In genomic region chr10:16950686-16951681, GRCh38 we compare ENCODE assay signal across 1 cellular context.
A peak's percentile ranks its signal among the peaks of the same experiment; 100 is the strongest.
TF ChIP-seq lines count a peak whose summit lies in the region.

No MANE protein-coding gene starts in this region.

TF ChIP-seq in HEK293, 187 proteins besides CTCF, POLR2A, EP300 and RAD21 (continued from another document and continues in another):
- TF ChIP-seq ZNF37A (tag by site-specific recombination; IDR thresholded peaks at IDR 0.05) (no peak), ZNF692 (tag by site-specific recombination; IDR thresholded peaks at IDR 0.05) (0 out of 2 replicates have a peak, but pooled peaks have one; percentile 17), ZEB2 (tag by site-specific recombination; IDR thresholded peaks at IDR 0.05) (0 out of 2 replicates have a peak, but pooled peaks have one; percentile 17), ZBTB49 (tag by site-specific recombination; IDR thresholded peaks at IDR 0.05; ENCODE audit: low read depth) (no peak), ZBTB20 (tag by site-specific recombination; IDR thresholded peaks at IDR 0.05) (peak; percentile 67), ZNF121 (tag by site-specific recombination; IDR thresholded peaks at IDR 0.05) (no peak), ZNF26 (tag by site-specific recombination; IDR thresholded peaks at IDR 0.05) (no peak), ZNF785 (tag by site-specific recombination; IDR thresholded peaks at IDR 0.05) (no peak), FEZF1 (tag by site-specific recombination; IDR thresholded peaks at IDR 0.05) (no peak), EGR2 (tag by site-specific recombination; IDR thresholded peaks at IDR 0.05; ENCODE audit: low read depth) (no peak), ZNF239 (tag by site-specific recombination; IDR thresholded peaks at IDR 0.05) (no peak), ZNF645 (tag by site-specific recombination; IDR thresholded peaks at IDR 0.05) (no peak), ZNF664 (tag by site-specific recombination; IDR thresholded peaks at IDR 0.05) (no peak), ZNF221 (tag by site-specific recombination; IDR thresholded peaks at IDR 0.05; ENCODE audit: borderline replicate concordance) (no peak), BCL11A (tag by site-specific recombination; IDR thresholded peaks at IDR 0.05; ENCODE audit: low read depth) (no peak), PRDM1 (tag by site-specific recombination; IDR thresholded peaks at IDR 0.05) (0 out of 2 replicates have a peak, but pooled peaks have one; percentile 44), ZNF112 (tag by site-specific recombination; IDR thresholded peaks at IDR 0.05) (no peak), ZNF214 (tag by site-specific recombination; IDR thresholded peaks at IDR 0.05; ENCODE audit: borderline replicate concordance) (no peak), OVOL3 (tag by site-specific recombination; IDR thresholded peaks at IDR 0.05) (no peak), ZNF473 (tag by site-specific recombination; IDR thresholded peaks at IDR 0.05) (no peak), PRDM2 (tag by site-specific recombination; IDR thresholded peaks at IDR 0.05; ENCODE audit: borderline replicate concordance) (no peak), ZBTB21 (tag by site-specific recombination; IDR thresholded peaks at IDR 0.05) (peak; percentile 62; the same call in 1 of the 2 replicates), ZBTB26 (tag by site-specific recombination; optimal IDR thresholded peaks at IDR 0.05) (no peak), ZNF521 (tag by site-specific recombination; IDR thresholded peaks at IDR 0.05) (no peak), ZNF19 (tag by site-specific recombination; IDR thresholded peaks at IDR 0.05; ENCODE audit: low read depth) (no peak), ZFP41 (tag by site-specific recombination; IDR thresholded peaks at IDR 0.05; ENCODE audit: borderline replicate concordance) (no peak), TCF7L2 (IDR thresholded peaks at IDR 0.05; ENCODE audit: borderline replicate concordance, low read depth, low read length) (no peak), PATZ1 (tag by site-specific recombination; IDR thresholded peaks at IDR 0.05) (0 out of 2 replicates have a peak, but pooled peaks have one; percentile 47), ZNF48 (tag by site-specific recombination; IDR thresholded peaks at IDR 0.05) (no peak), GLIS1 (tag by site-specific recombination; IDR thresholded peaks at IDR 0.05) (no peak), ZNF623 (tag by site-specific recombination; IDR thresholded peaks at IDR 0.05) (no peak), ZNF510 (tag by site-specific recombination; IDR thresholded peaks at IDR 0.05; ENCODE audit: insufficient replicate concordance) (peak; percentile 46), ZNF394 (tag by site-specific recombination; IDR thresholded peaks at IDR 0.05; ENCODE audit: borderline replicate concordance) (no peak), KLF17 (tag by site-specific recombination; IDR thresholded peaks at IDR 0.05) (no peak), ZNF621 (tag by site-specific recombination; IDR thresholded peaks at IDR 0.05) (no peak), SP3 (tag by site-specific recombination; IDR thresholded peaks at IDR 0.05) (no peak; the same call in 1 of the 2 replicates), ZNF18 (tag by site-specific recombination; IDR thresholded peaks at IDR 0.05) (no peak), ZNF555 (tag by site-specific recombination; conservative IDR thresholded peaks at IDR 0.05) (no peak)
